ENCODE assay signal across 8 cellular contexts in the genomic region with DNA sequence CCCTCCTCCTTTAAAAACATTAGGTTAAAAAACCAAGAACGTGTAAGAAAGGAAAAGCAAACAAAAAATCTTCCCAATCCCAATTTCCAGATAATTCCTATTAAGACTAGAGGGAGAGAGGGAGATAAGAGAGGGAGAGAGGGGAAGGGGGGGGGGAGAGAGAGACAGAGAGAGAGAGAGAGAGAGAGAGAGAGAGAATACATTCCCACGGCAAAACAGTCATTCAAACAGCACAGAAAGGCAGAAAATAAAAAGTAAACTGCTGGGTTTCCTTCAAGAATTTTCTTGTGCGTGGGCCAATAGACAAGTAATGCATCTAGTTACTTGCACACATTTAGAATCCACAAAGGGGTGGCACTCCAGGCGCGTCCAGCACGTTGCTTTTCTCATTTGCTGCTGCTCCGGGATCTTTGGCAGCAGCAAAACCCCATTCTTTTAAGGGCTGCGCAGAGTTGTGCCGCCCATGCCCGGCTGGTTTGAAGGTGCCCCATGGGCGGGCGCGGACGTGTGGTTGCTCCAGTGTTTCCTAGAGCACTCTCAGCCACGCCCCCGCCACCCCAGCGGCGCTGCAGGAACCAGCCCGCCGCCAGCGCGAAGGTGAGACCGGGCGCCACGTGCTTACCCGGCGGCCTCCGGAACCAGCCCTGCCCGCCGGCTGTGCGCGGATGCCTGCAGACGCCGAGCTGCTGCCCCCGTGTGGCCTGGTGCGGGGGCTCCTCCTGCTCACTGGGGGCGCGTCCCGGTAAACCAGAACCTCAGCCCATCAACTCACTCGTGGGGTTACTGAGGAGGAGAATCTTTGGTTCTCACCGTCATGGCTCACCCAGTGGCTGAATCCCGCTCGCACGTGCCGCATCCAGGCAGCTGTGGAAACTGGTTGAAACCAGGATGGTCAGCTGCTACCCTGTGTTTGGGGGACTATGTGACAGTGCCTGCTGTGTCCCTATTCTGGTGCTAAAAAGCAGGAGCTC. TPM values are rescaled to one million over a fixed set of nuclear protein-coding genes. Genes with fewer than 3 reads are reported as not detected.
DNase-seq lines count a peak whose midpoint lies in the region; ATAC-seq and TF ChIP-seq lines count a peak whose summit lies in the region.

No MANE protein-coding gene starts in this region.

- H3K27ac ChIP-seq in rectal smooth muscle tissue (ENCODE audit: low read depth, low read length): no peak overlapping the region

- peak; percentile 91 for ATAC-seq in GM21737 (IDR thresholded peaks at IDR 0.05; ENCODE audit: unreplicated experiment)
- ATAC-seq in Right ventricle myocardium inferior: peak; percentile 91

- DNase-seq in DMS79 treated with DMSO at 0.1 percent for 48 hours (lab: John Stamatoyannopoulos, UW): peak; percentile 42
- DNase-seq in SK-N-DZ (ENCODE audit: low spot score): peak; percentile 47
- peak; percentile 84 for DNase-seq in activated naive CD4-positive, alpha-beta T cell treated with anti-CD3 and anti-CD28 coated beads, Interleukin-2, amount 50 U/mL, for 16 hours
- peak; percentile 88 for DNase-seq in Right ventricle myocardium inferior (ENCODE audit: missing footprints)
- no peak for DNase-seq in NK-92 (lab: John Stamatoyannopoulos, UW; ENCODE audit: unreplicated experiment)

- H3K9ac ChIP-seq in rectal smooth muscle tissue (ENCODE audit: low read length): no peak overlapping the region

- H3K36me3 ChIP-seq in rectal smooth muscle tissue (ENCODE audit: control insufficient read depth, insufficient read depth, low read length): no peaks in the 10 kb centered on the region

- peaks cover 6% of the 10 kb centered on the region for H3K27me3 ChIP-seq in rectal smooth muscle tissue (ENCODE audit: control insufficient read depth, insufficient read depth, low read length)

- TF ChIP-seq EP300 in Ishikawa (IDR thresholded peaks at IDR 0.05; ENCODE audit: borderline replicate concordance): peak; percentile 46; the same call in 1 of the 2 replicates

- intact Hi-C loops in Right ventricle myocardium inferior (cut with DNase I): loop anchor here (1.0 to 10.0 kb wide), 4 partner anchors 118 to 569 kb away; partner anchors contain the start of gene ATP6V0E1

- H3K4me3 ChIP-seq in rectal smooth muscle tissue (ENCODE audit: low read length): peak overlapping the region; percentile 5

- peaks cover 2% of the 10 kb centered on the region for H3K4me1 ChIP-seq in rectal smooth muscle tissue (ENCODE audit: control insufficient read depth, insufficient read depth, low read length)

- TF ChIP-seq RAD21 in Ishikawa (IDR thresholded peaks at IDR 0.05; ENCODE audit: low read depth): peak; percentile 80

TF ChIP-seq in Ishikawa, 13 proteins besides CTCF, POLR2A, EP300 and RAD21:
- TF ChIP-seq YY1 (IDR thresholded peaks at IDR 0.05; ENCODE audit: low read depth) (peak; percentile 49; the same call in 1 of the 2 replicates), CREB1 (IDR thresholded peaks at IDR 0.05; ENCODE audit: low read depth) (no peak), CEBPB (IDR thresholded peaks at IDR 0.05) (no peak), NFIC (IDR thresholded peaks at IDR 0.05) (no peak), TEAD4 (IDR thresholded peaks at IDR 0.05) (0 out of 2 replicates have a peak, but pooled peaks have one; percentile 31), USF1 (IDR thresholded peaks at IDR 0.05) (peak; percentile 84), EGR1 (IDR thresholded peaks at IDR 0.05) (peak; percentile 71), ZBTB7A (IDR thresholded peaks at IDR 0.05; ENCODE audit: low read depth) (no peak), TAF1 (IDR thresholded peaks at IDR 0.05; ENCODE audit: low read depth) (no peak), TCF12 (IDR thresholded peaks at IDR 0.05; ENCODE audit: low read depth) (peak; percentile 83), FOXM1 (IDR thresholded peaks at IDR 0.05; ENCODE audit: borderline replicate concordance, low read depth) (no peak)
- TF ChIP-seq, protein P1, sequence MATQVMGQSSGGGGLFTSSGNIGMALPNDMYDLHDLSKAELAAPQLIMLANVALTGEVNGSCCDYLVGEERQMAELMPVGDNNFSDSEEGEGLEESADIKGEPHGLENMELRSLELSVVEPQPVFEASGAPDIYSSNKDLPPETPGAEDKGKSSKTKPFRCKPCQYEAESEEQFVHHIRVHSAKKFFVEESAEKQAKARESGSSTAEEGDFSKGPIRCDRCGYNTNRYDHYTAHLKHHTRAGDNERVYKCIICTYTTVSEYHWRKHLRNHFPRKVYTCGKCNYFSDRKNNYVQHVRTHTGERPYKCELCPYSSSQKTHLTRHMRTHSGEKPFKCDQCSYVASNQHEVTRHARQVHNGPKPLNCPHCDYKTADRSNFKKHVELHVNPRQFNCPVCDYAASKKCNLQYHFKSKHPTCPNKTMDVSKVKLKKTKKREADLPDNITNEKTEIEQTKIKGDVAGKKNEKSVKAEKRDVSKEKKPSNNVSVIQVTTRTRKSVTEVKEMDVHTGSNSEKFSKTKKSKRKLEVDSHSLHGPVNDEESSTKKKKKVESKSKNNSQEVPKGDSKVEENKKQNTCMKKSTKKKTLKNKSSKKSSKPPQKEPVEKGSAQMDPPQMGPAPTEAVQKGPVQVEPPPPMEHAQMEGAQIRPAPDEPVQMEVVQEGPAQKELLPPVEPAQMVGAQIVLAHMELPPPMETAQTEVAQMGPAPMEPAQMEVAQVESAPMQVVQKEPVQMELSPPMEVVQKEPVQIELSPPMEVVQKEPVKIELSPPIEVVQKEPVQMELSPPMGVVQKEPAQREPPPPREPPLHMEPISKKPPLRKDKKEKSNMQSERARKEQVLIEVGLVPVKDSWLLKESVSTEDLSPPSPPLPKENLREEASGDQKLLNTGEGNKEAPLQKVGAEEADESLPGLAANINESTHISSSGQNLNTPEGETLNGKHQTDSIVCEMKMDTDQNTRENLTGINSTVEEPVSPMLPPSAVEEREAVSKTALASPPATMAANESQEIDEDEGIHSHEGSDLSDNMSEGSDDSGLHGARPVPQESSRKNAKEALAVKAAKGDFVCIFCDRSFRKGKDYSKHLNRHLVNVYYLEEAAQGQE (IDR thresholded peaks at IDR 0.05; ENCODE audit: low read depth): no peak
- TF ChIP-seq, protein P2, sequence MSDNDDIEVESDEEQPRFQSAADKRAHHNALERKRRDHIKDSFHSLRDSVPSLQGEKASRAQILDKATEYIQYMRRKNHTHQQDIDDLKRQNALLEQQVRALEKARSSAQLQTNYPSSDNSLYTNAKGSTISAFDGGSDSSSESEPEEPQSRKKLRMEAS (IDR thresholded peaks at IDR 0.05): peak; percentile 100
TF ChIP-seq in Ishikawa: peak in this region for 6.

RNA-seq across cellular contexts. Expression of gene STC2, which starts 44.6 kb away (rescaled TPM):
- polyA plus RNA-seq in SK-N-DZ (2014; cell fraction: cytosol; rRNA removed): 0.19 and 3.6 TPM in 2 replicates
- polyA plus RNA-seq in SK-N-DZ (2014; cell fraction: nucleus; rRNA removed): 0.13 and 0.35 TPM in 2 replicates
- total RNA-seq in Right ventricle myocardium inferior: 10.4 TPM

RNA-seq across cellular contexts. Expression of gene NKX2-5, which starts 48.6 kb away (rescaled TPM):
- polyA plus RNA-seq in SK-N-DZ (2014; cell fraction: cytosol; rRNA removed): 0.15 and 0.75 TPM in 2 replicates
- polyA plus RNA-seq in SK-N-DZ (2014; cell fraction: nucleus; rRNA removed): not detected in 2 replicates
- total RNA-seq in Right ventricle myocardium inferior: 261 TPM
